Comparison of ENCODE assay signal across 21 cellular contexts in the genomic region with DNA sequence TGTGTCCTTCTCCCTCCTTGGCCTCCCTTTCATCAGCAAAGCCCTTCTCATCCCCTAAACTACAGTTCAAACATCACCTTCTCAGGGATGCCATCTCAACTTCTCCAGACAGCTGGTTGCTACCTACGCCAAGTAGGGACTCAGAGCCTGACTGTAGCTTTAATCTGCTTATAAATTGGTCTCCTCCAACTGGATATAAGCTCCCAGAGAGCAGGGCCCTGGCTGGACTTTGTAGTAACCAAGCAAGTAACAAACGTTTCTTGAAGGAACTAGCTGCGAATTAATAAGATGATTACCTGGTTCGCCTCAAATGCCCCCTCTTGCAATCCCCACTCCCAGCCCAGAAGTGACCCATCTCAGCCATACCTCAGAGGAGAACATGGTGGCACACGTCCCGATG. TPM values are rescaled to one million over a fixed set of nuclear protein-coding genes. Genes with fewer than 3 reads are reported as not detected.
DNase-seq lines count a peak whose midpoint lies in the region; ATAC-seq and TF ChIP-seq lines count a peak whose summit lies in the region.
"Had no signal": no experiment of that assay in that cellular context is flagged by ENCODE, and none has a peak within 500 bp of the region (broad histone marks: within the 10 kb centered on the region; RNA-seq: fewer than 3 reads in every experiment).

No MANE protein-coding gene starts in this region.

- peaks cover 13% of the 10 kb centered on the region for H3K36me3 Mint-ChIP-seq in T-helper 17 cell (ENCODE audit: low read depth)
- peaks cover 82% of the 10 kb centered on the region for H3K36me3 Mint-ChIP-seq in endodermal cell (ENCODE audit: low read depth)

- no peak overlapping the region for H3K9ac ChIP-seq in endodermal cell (ENCODE audit: extremely low read depth, low read length, poor library complexity, severe bottlenecking)

- TF ChIP-seq CTCF in endodermal cell (conservative IDR thresholded peaks at IDR 0.05): no peak

- no peak overlapping the region for H3K4me3 ChIP-seq in endodermal cell (ENCODE audit: low read length)

- no peaks in the 10 kb centered on the region for H3K27me3 ChIP-seq in endodermal cell (ENCODE audit: control insufficient read depth, insufficient read depth, low read length, poor library complexity, severe bottlenecking)

- H3K27me3 Mint-ChIP-seq in stimulated activated naive CD8-positive, alpha-beta T cell treated with anti-CD3 and anti-CD28 coated beads, Interleukin-15, amount 100 ng/mL, for 72 hours: no peaks in the 10 kb centered on the region
- H3K27me3 Mint-ChIP-seq in T-helper 17 cell (no peaks in the 10 kb centered on the region), endodermal cell (ENCODE audit: insufficient read depth) (no peaks in the 10 kb centered on the region)
- H3K27me3 Mint-ChIP-seq: CD4-positive, CD25-positive, alpha-beta regulatory T cell; IgD-negative memory B cell had no signal

- DNase-seq in stimulated activated naive CD8-positive, alpha-beta T cell treated with anti-CD3 and anti-CD28 coated beads, Interleukin-15, amount 100 ng/mL, for 72 hours: no peak
- no peak for DNase-seq in stimulated activated naive CD8-positive, alpha-beta T cell treated with anti-CD3 and anti-CD28 coated beads, Interleukin-15, Interleukin-2, amounts not matched to agents 100 U/mL and 50 U/mL, for 24 hours
- DNase-seq in T-helper 17 cell (no peak), endodermal cell (no peak), amygdala (lab: John Stamatoyannopoulos, UW) (no peak), erythroblast (lab: John Stamatoyannopoulos, UW) (no peak), NCI-H446 (lab: John Stamatoyannopoulos, UW) (no peak)
- DNase-seq: CD4-positive, CD25-positive, alpha-beta regulatory T cell; COR-L47; NCI-H1105 treated with DMSO at 0.1 percent for 48 hours; NCI-H2029 treated with DMSO at 0.1 percent for 48 hours; NCI-H226; NCI-H524; NCI-H774; OCI-M1 had no signal

- 91 to 93% methylated on average over 6 of the region's 6 CpGs for WGBS in endodermal cell (ENCODE audit: insufficient coverage in 1 of 2, insufficient read length in 1 of 2), 2 experiments

- no peak overlapping the region for H3K4me3 Mint-ChIP-seq in stimulated activated naive CD8-positive, alpha-beta T cell treated with anti-CD3 and anti-CD28 coated beads, Interleukin-15, amount 100 ng/mL, for 72 hours
- H3K4me3 Mint-ChIP-seq in T-helper 17 cell (no peak overlapping the region), endodermal cell (no peak overlapping the region)
- H3K4me3 Mint-ChIP-seq: CD4-positive, CD25-positive, alpha-beta regulatory T cell had no signal

- H3K27ac ChIP-seq in endodermal cell (ENCODE audit: low read depth, low read length): no peak overlapping the region

- ATAC-seq in stimulated activated naive CD8-positive, alpha-beta T cell treated with anti-CD3 and anti-CD28 coated beads, Interleukin-15, amount 100 ng/mL, for 72 hours: no peak
- no peak for ATAC-seq in stimulated activated naive CD8-positive, alpha-beta T cell treated with anti-CD3 and anti-CD28 coated beads, Interleukin-15, Interleukin-2, amounts not matched to agents 100 U/mL and 50 U/mL, for 24 hours
- no peak for ATAC-seq in T-helper 17 cell
- ATAC-seq: HCT116, Right ventricle myocardium inferior had no signal

- no peaks in the 10 kb centered on the region for H3K4me1 ChIP-seq in endodermal cell (ENCODE audit: control insufficient read depth, insufficient read depth, low read length)

- H3K9me3 ChIP-seq in T-helper 17 cell (ENCODE audit: control insufficient read depth, low read length, poor library complexity, severe bottlenecking) (no peaks in the 10 kb centered on the region), endodermal cell (ENCODE audit: control insufficient read depth, low read length) (peaks cover 10% of the 10 kb centered on the region)

- no peaks in the 10 kb centered on the region for H3K4me1 Mint-ChIP-seq in stimulated activated naive CD8-positive, alpha-beta T cell treated with anti-CD3 and anti-CD28 coated beads, Interleukin-15, amount 100 ng/mL, for 72 hours
- H3K4me1 Mint-ChIP-seq in T-helper 17 cell (peaks cover 5% of the 10 kb centered on the region), endodermal cell (no peaks in the 10 kb centered on the region)

- no peak for TF ChIP-seq POLR2A in erythroblast (IDR thresholded peaks at IDR 0.05; ENCODE audit: low read length)

- peak overlapping the region; percentile 13 to 19 for H3K27ac Mint-ChIP-seq in stimulated activated naive CD8-positive, alpha-beta T cell treated with anti-CD3 and anti-CD28 coated beads, Interleukin-15, amount 100 ng/mL, for 72 hours
- H3K27ac Mint-ChIP-seq in T-helper 17 cell (peak overlapping the region; percentile 56), endodermal cell (peak overlapping the region; percentile 6)

- H3K9me3 Mint-ChIP-seq in stimulated activated naive CD8-positive, alpha-beta T cell treated with anti-CD3 and anti-CD28 coated beads, Interleukin-15, amount 100 ng/mL, for 72 hours: no peaks in the 10 kb centered on the region
- no peaks in the 10 kb centered on the region for H3K9me3 Mint-ChIP-seq in endodermal cell
- H3K9me3 Mint-ChIP-seq: IgD-negative memory B cell had no signal

- H3K36me3 ChIP-seq in endodermal cell (ENCODE audit: control insufficient read depth, insufficient read depth, low read length): peaks cover 88% of the 10 kb centered on the region

RNA-seq across cellular contexts. Expression of a gene that starts 17.5 kb away (rescaled TPM):
- total RNA-seq in T-helper 17 cell (10 to 100 TPM; 17.7 to 31.6 TPM), endodermal cell (10 to 100 TPM; 13.3 to 15.9 TPM)
- polyA plus RNA-seq in endodermal cell (2013, experiment 1 of 2): 6.6 TPM
- polyA plus RNA-seq in endodermal cell (2013, experiment 2 of 2): 6.3 TPM

RNA-seq across cellular contexts. Expression of a gene that starts 36.0 kb away (rescaled TPM):
- total RNA-seq in T-helper 17 cell: 10 to 100 TPM; 65.5 to 73.4 TPM
- total RNA-seq in endodermal cell: 100 to 1,000 TPM; 261 to 304 TPM
- polyA plus RNA-seq in endodermal cell (2013, experiment 1 of 2): 223 TPM
- polyA plus RNA-seq in endodermal cell (2013, experiment 2 of 2): 225 TPM

RNA-seq across cellular contexts. Expression of a gene that starts 45.1 kb away (rescaled TPM):
- not detected for total RNA-seq in T-helper 17 cell
- total RNA-seq in endodermal cell: under 1 TPM in 1 of 2 donors, not detected in 1; 0.15 TPM
- not detected for polyA plus RNA-seq in endodermal cell (2013, experiment 1 of 2)
- not detected for polyA plus RNA-seq in endodermal cell (2013, experiment 2 of 2)
- total RNA-seq: A673; CD4-positive, CD25-positive, alpha-beta regulatory T cell; G401; Right ventricle myocardium inferior; SK-MEL-5 had no signal

RNA-seq across cellular contexts. Expression of a gene that starts 46.7 kb away (rescaled TPM):
- total RNA-seq in T-helper 17 cell: 10 to 100 TPM; 23.1 to 28.9 TPM
- total RNA-seq in endodermal cell: 10 to 100 TPM; 65.2 to 79.5 TPM
- polyA plus RNA-seq in endodermal cell (2013, experiment 1 of 2): 77.9 TPM
- polyA plus RNA-seq in endodermal cell (2013, experiment 2 of 2): 72.6 TPM

RNA-seq across cellular contexts. Expression of a gene that starts 47.7 kb away (rescaled TPM):
- total RNA-seq in T-helper 17 cell (1 to 10 TPM; 3.7 to 4.3 TPM), endodermal cell (1 to 10 TPM; 3.9 to 4.7 TPM)
- polyA plus RNA-seq in endodermal cell (2013, experiment 1 of 2): 4.5 TPM
- polyA plus RNA-seq in endodermal cell (2013, experiment 2 of 2): 4.1 TPM
- total RNA-seq: CD4-positive, CD25-positive, alpha-beta regulatory T cell had no signal

Comparison
In these comparisons a context has a peak if more than half of its experiments do, and no peak if none do; other contexts are left out.
1. H3K27ac Mint-ChIP-seq: peak in every context shown above with its lines; median percentile 56 in T-helper 17 cell; 16 in stimulated activated naive CD8-positive, alpha-beta T cell treated with anti-CD3 and anti-CD28 coated beads, Interleukin-15, amount 100 ng/mL, for 72 hours; 6 in endodermal cell.